ENCODE assay signal across 34 cellular contexts in the genomic region with DNA sequence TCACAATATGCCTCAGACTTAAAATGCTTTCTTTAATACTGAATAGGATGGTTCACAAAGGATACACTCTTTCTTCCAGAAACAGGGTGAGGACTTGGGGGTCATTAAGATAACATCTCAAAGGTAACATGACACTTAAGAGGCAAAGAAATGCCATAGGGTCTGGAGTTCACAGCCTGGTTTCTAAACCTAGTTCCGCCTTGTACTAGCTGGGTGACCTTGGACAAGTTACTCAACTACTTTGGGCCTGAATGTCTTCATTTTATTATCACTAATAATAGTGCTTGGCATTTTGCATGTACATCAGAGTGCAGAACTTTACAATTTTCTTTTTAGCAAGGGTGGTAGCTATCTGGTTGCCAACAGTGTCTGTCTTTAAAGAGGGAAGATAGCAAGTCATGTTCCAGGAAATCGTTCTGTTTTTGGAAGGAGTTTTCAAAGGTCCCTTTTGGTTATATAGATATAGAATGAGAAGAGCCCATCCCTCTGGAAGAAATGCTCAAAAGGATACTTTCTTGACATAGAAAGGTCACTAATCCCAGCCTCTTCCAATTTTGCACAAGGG.
"Had no signal": no experiment of that assay in that cellular context is flagged by ENCODE, and none has a peak within 500 bp of the region (broad histone marks: within the 10 kb centered on the region; RNA-seq: fewer than 3 reads in every experiment).

No MANE protein-coding gene starts in this region.

- H3K27me3 ChIP-seq: adrenal gland, body of pancreas, brain microvascular endothelial cell, breast epithelium had no signal

- DNase-seq: activated B cell treated with CpG ODN at 0.5 μM for 24 hours; activated CD4-positive, alpha-beta memory T cell treated with anti-CD3 and anti-CD28 coated beads for 36 hours; activated CD4-positive, alpha-beta T cell treated with anti-CD3 and anti-CD28 coated beads for 4 hours; activated CD4-positive, alpha-beta T cell treated with anti-CD3 and anti-CD28 coated beads, Interleukin-2, amount 10 ng/mL, durations not matched to agents 24 days and 14 days; activated CD4-positive, alpha-beta T cell treated with anti-CD3 and anti-CD28 coated beads, Interleukin-2, amount 50 U/mL, for 1 hour; activated CD4-positive, alpha-beta T cell treated with anti-CD3 and anti-CD28 coated beads, Interleukin-2, amount 50 U/mL, for 4 hours; activated CD4-positive, CD25-positive, alpha-beta regulatory T cell treated with anti-CD3 and anti-CD28 coated beads, Interleukin-2, amount 50 U/mL, for 72 hours; activated CD8-positive, alpha-beta memory T cell treated with anti-CD3 and anti-CD28 coated beads, Interleukin-2, amount 50 U/mL, for 4 hours; activated CD8-positive, alpha-beta T cell treated with anti-CD3 and anti-CD28 coated beads for 36 hours; activated effector memory CD4-positive, alpha-beta T cell treated with anti-CD3 and anti-CD28 coated beads, Interleukin-2, amount 50 U/mL, for 16 hours; activated gamma-delta T cell treated with Interleukin-2 at 50 U/mL for 16 hours; activated naive CD4-positive, alpha-beta T cell; activated naive CD4-positive, alpha-beta T cell treated with anti-CD3 and anti-CD28 coated beads for 36 hours; activated naive CD4-positive, alpha-beta T cell treated with anti-CD3 and anti-CD28 coated beads, Interleukin-2, amount 50 U/mL, for 16 hours; activated naive CD8-positive, alpha-beta T cell treated with anti-CD3 and anti-CD28 coated beads for 36 hours; activated T-cell treated with anti-CD3 and anti-CD28 coated beads for 4 hours; activated T-cell treated with anti-CD3 and anti-CD28 coated beads, Interleukin-2, amount 50 U/mL, for 1 hour; activated T-cell treated with anti-CD3 and anti-CD28 coated beads, Interleukin-2, amount 50 U/mL, for 4 hours; activated T-cell treated with anti-CD3 and anti-CD28 coated beads, Interleukin-2, amount 50 U/mL, for 72 hours; adrenal gland; amniotic stem cell; aorta; body of pancreas; brain microvascular endothelial cell; central memory CD4-positive, alpha-beta T cell; T-helper 1 cell; T-helper 2 cell; T-helper 9 cell had no signal

- H3K36me3 ChIP-seq: adrenal gland, brain microvascular endothelial cell, breast epithelium had no signal

- H3K9me3 ChIP-seq: adrenal gland, body of pancreas, breast epithelium had no signal

- ATAC-seq: activated CD8-positive, alpha-beta T cell treated with anti-CD3 and anti-CD28 coated beads for 36 hours; activated naive CD4-positive, alpha-beta T cell treated with anti-CD3 and anti-CD28 coated beads, Interleukin-2, amount 50 U/mL, for 72 hours; activated T-cell treated with anti-CD3 and anti-CD28 coated beads, Interleukin-2, amount 50 U/mL, for 4 hours; activated T-cell treated with anti-CD3 and anti-CD28 coated beads, Interleukin-2, amount 50 U/mL, for 72 hours; activated T-helper 17 cell treated with anti-CD3 and anti-CD28 coated beads, Interleukin-2, amount 50 U/mL, for 72 hours; body of pancreas had no signal

- H3K27ac ChIP-seq: adrenal gland, body of pancreas, brain microvascular endothelial cell, breast epithelium, VCaP had no signal

- FAIRE-seq: astrocyte, TTC549 had no signal

- H3K4me3 ChIP-seq: adrenal gland, body of pancreas, breast epithelium had no signal

- H3K4me1 ChIP-seq: adrenal gland, body of pancreas, breast epithelium had no signal
